15 cellular contexts compared by ENCODE assay signal in genomic region chr16:64346080-64346479, GRCh38.
DNase-seq lines count a peak whose midpoint lies in the region; ATAC-seq lines count a peak whose summit lies in the region.
"Had no signal": no experiment of that assay in that cellular context is flagged by ENCODE, and none has a peak within 500 bp of the region (broad histone marks: within the 10 kb centered on the region; RNA-seq: fewer than 3 reads in every experiment).

No MANE protein-coding gene starts in this region.

- H3K27me3 ChIP-seq in Karpas-422 (ENCODE audit: low read length): no peaks in the 10 kb centered on the region
- H3K27me3 ChIP-seq: BLaER1 had no signal

- H2AFZ ChIP-seq in Karpas-422 (ENCODE audit: low read length): peak overlapping the region; percentile 48; the same call in 1 of the 2 replicates

- H3K9ac ChIP-seq in Karpas-422 (ENCODE audit: low read length): no peak overlapping the region
- H3K9ac ChIP-seq: BLaER1 had no signal

- peaks cover 21% of the 10 kb centered on the region for H3K4me1 ChIP-seq in Karpas-422 (ENCODE audit: low read length)
- H3K4me1 ChIP-seq: BLaER1 had no signal

- intact Hi-C loops in posterior vena cava (cut with DNase I): no loop called here
- intact Hi-C loops in left colon (cut with DNase I, micrococcal nuclease): no loop called here

- DNase-seq in NCI-H146 (lab: John Stamatoyannopoulos, UW) (peak; percentile 1), NCI-H146 treated with DMSO at 0.1 percent for 48 hours (lab: John Stamatoyannopoulos, UW; ENCODE audit: unreplicated experiment) (no peak), Karpas-422 (no peak), SHP77 (lab: John Stamatoyannopoulos, UW) (peak; percentile 6 to 24), posterior vena cava (ENCODE audit: low spot score) (peak; percentile 57), NCI-H1417 (lab: John Stamatoyannopoulos, UW) (no peak), left colon (no peak)
- DNase-seq: AML-193, DMS53, GF-D8, GOT3, H9 had no signal

- ATAC-seq in HG03565 (IDR thresholded peaks at IDR 0.05; ENCODE audit: unreplicated experiment) (no peak), left colon (no peak)

- no peak overlapping the region for H3K27ac ChIP-seq in Karpas-422 (ENCODE audit: low read length)
- H3K27ac ChIP-seq: 22Rv1, BLaER1 had no signal

- H3K36me3 ChIP-seq in Karpas-422 (ENCODE audit: insufficient read depth, low read length): no peaks in the 10 kb centered on the region
- H3K36me3 ChIP-seq: BLaER1 had no signal

- H3K9me3 ChIP-seq in Karpas-422 (ENCODE audit: low read length): no peaks in the 10 kb centered on the region

- no peaks in the 10 kb centered on the region for H3K79me2 ChIP-seq in Karpas-422 (ENCODE audit: low read length)

- no peaks in the 10 kb centered on the region for H3K9me2 ChIP-seq in Karpas-422 (replicated peaks; ENCODE audit: insufficient read depth, low read length)

- no peak overlapping the region for H3K4me3 ChIP-seq in Karpas-422 (ENCODE audit: low read length)
- H3K4me3 ChIP-seq: BLaER1 had no signal

- no peaks in the 10 kb centered on the region for H4K20me1 ChIP-seq in Karpas-422 (ENCODE audit: insufficient read depth, low read depth, low read length)
- H4K20me1 ChIP-seq: BLaER1 had no signal

- no peak overlapping the region for H3K4me2 ChIP-seq in Karpas-422 (ENCODE audit: low read depth, low read length, poor library complexity, severe bottlenecking)
- H3K4me2 ChIP-seq: BLaER1 had no signal

Comparison
In these comparisons a context has a peak if more than half of its experiments do, and no peak if none do; other contexts are left out.
1. DNase-seq: peak in NCI-H146 (single experiment), SHP77 (2 of 2) and posterior vena cava (single experiment); none in NCI-H146 treated with DMSO at 0.1 percent for 48 hours (single experiment), Karpas-422 (single experiment), NCI-H1417 (0 of 3) and left colon (0 of 2).